ENCODE assay signal across 8 cellular contexts in genomic region chr20:50513169-50514034, GRCh38. TPM values are rescaled to one million over a fixed set of nuclear protein-coding genes. Genes with fewer than 3 reads are reported as not detected.
A peak's percentile ranks its signal among the peaks of the same experiment; 100 is the strongest.
DNase-seq lines count a peak whose midpoint lies in the region; ATAC-seq and TF ChIP-seq lines count a peak whose summit lies in the region.

No MANE protein-coding gene starts in this region.

- H3F3A ChIP-seq in SK-N-SH (replicated peaks; ENCODE audit: insufficient read depth), result peaks cover 18% of the 10 kb centered on the region

- H3K4me1 ChIP-seq in SK-N-SH (ENCODE audit: control insufficient read depth in 1 of 2, insufficient read depth in 2 of 2, low read depth in 1 of 2, low read length in 1 of 2), result peaks cover 15 to 44% of the 10 kb centered on the region in 2 experiments
- peaks cover 48 to 93% (median 54%) of the 10 kb centered on the region in 3 donors for H3K4me1 ChIP-seq in esophagus squamous epithelium

- peak overlapping the region; percentile 61 for H3K4me3 ChIP-seq in GM08714 (ENCODE audit: low read length)
- H3K4me3 ChIP-seq in SK-N-SH (ENCODE audit: low read depth in 2 of 2, low read length in 1 of 2), result peak overlapping the region in 1 of 2 experiments; percentile 71; a peak in 1 of 4 replicates
- peak overlapping the region in 2 of 4 donors; percentile 77 to 96 for H3K4me3 ChIP-seq in esophagus squamous epithelium

- DNase-seq in SK-N-SH, result no peak
- no peak for DNase-seq in esophagus squamous epithelium (lab: John Stamatoyannopoulos, UW)
- peak; percentile 23 for DNase-seq in putamen (ENCODE audit: low spot score)
- DNase-seq in NCI-H2171 (lab: John Stamatoyannopoulos, UW), result no peak
- no peak for DNase-seq in activated CD4-positive, alpha-beta T cell treated with anti-CD3 and anti-CD28 coated beads for 1 hour
- no peak for DNase-seq in NCI-H2227 treated with DMSO at 0.1 percent for 48 hours (lab: John Stamatoyannopoulos, UW)

- no peak for TF ChIP-seq CTCF in SK-N-SH (IDR thresholded peaks at IDR 0.05)
- no peak for TF ChIP-seq CTCF in esophagus squamous epithelium (IDR thresholded peaks at IDR 0.05)

- peak overlapping the region in 1 of 2 experiments; percentile 79; a peak in 2 of 4 replicates for H3K27ac ChIP-seq in SK-N-SH (ENCODE audit: low read depth in 2 of 2, low read length in 1 of 2)
- H3K27ac ChIP-seq in esophagus squamous epithelium, result peak overlapping the region; percentile 81 to 97 (median 95)

- H3K36me3 ChIP-seq in SK-N-SH (replicated peaks in 1 of 2; ENCODE audit: control insufficient read depth in 1 of 2, insufficient read depth in 2 of 2, low read length in 1 of 2) (no peaks in the 10 kb centered on the region), esophagus squamous epithelium (no peaks in the 10 kb centered on the region)

- no peak for ATAC-seq in HG02884 (IDR thresholded peaks at IDR 0.05; ENCODE audit: unreplicated experiment)

- TF ChIP-seq RAD21 in SK-N-SH (IDR thresholded peaks at IDR 0.05; ENCODE audit: low read length), result no peak

- no peaks in the 10 kb centered on the region for H3K27me3 ChIP-seq in SK-N-SH (ENCODE audit: insufficient read depth)
- no peaks in the 10 kb centered on the region for H3K27me3 ChIP-seq in esophagus squamous epithelium

- peaks cover 83% of the 10 kb centered on the region for H3K79me2 ChIP-seq in SK-N-SH (ENCODE audit: insufficient read depth)

- 60% methylated on average over 5 of the region's 5 CpGs for WGBS in SK-N-SH (ENCODE audit: low lambda C conversion rate)
- WGBS in esophagus squamous epithelium, 2 donors, result 25 to 35% methylated on average over 5 of the region's 5 CpGs

- H2AFZ ChIP-seq in SK-N-SH (ENCODE audit: low read depth), result no peak overlapping the region

- POLR2A ChIA-PET in SK-N-SH (lab: Yijun Ruan, JAX), result no interaction called here

- peaks cover 55% of the 10 kb centered on the region for H4K20me1 ChIP-seq in SK-N-SH (ENCODE audit: insufficient read depth)

- no peaks in the 10 kb centered on the region for H3K9me2 ChIP-seq in SK-N-SH

- no peaks in the 10 kb centered on the region for H3K9me3 ChIP-seq in SK-N-SH
- no peaks in the 10 kb centered on the region for H3K9me3 ChIP-seq in esophagus squamous epithelium

- TF ChIP-seq POLR2A in esophagus squamous epithelium (IDR thresholded peaks at IDR 0.05), result peak in 1 of 4 donors; percentile 26

- peak overlapping the region; percentile 95 for H3K4me2 ChIP-seq in SK-N-SH

- CTCF ChIA-PET in SK-N-SH (lab: Yijun Ruan, JAX), result interaction anchor here (0.7 to 3.3 kb wide), 8 partner anchors 13 to 334 kb away, joined by 3 to 13 read pairs (median 4); no protein-coding TSS in a partner anchor

- peak overlapping the region; percentile 95; the same call in 1 of the 2 replicates for H3K9ac ChIP-seq in SK-N-SH

- no peak for TF ChIP-seq EP300 in SK-N-SH (IDR thresholded peaks at IDR 0.05; ENCODE audit: borderline replicate concordance in 1 of 2, low read depth in 1 of 2, low read length in 1 of 2)

- intact Hi-C loops in esophagus squamous epithelium (cut with DNase I), result no loop called here

TF ChIP-seq in SK-N-SH, 30 proteins besides CTCF, POLR2A, EP300 and RAD21:
- TF ChIP-seq FOSL2 (IDR thresholded peaks at IDR 0.05; ENCODE audit: borderline replicate concordance, low read depth) (peak; percentile 65), YY1 (IDR thresholded peaks at IDR 0.05; ENCODE audit: low read depth) (no peak), EZH2phosphoT487 (IDR thresholded peaks at IDR 0.05; ENCODE audit: borderline replicate concordance, low read depth) (no peak), GABPA (IDR thresholded peaks at IDR 0.05; ENCODE audit: low read depth) (peak; percentile 63), JUND (IDR thresholded peaks at IDR 0.05) (peak; percentile 70)

RNA-seq across cellular contexts. Expression of gene PTPN1, which starts 3.2 kb away (rescaled TPM):
- polyA plus RNA-seq in SK-N-SH (2012; rRNA removed), result 23.6 and 25.2 TPM in 2 replicates
- 26.2 and 27.0 TPM in 2 replicates for polyA plus RNA-seq in SK-N-SH (2012; cell fraction: cytosol; rRNA removed)
- polyA plus RNA-seq in SK-N-SH (2012; cell fraction: nucleus; rRNA removed), result 25.5 and 40.8 TPM in 2 replicates
- total RNA-seq in esophagus squamous epithelium, result 10 to 100 TPM; 23.6 to 30.6 (median 29.0) TPM
